ENCODE assay signal across 8 cellular contexts in genomic region chr5:76867827-76868693, GRCh38. TPM values are rescaled to one million over a fixed set of nuclear protein-coding genes. Genes with fewer than 3 reads are reported as not detected.
A peak's percentile ranks its signal among the peaks of the same experiment; 100 is the strongest.
DNase-seq lines count a peak whose midpoint lies in the region; ATAC-seq and TF ChIP-seq lines count a peak whose summit lies in the region.

No MANE protein-coding gene starts in this region.

- H2AFZ ChIP-seq in OCI-LY1 (ENCODE audit: low read length), result peak overlapping the region; percentile 95; the same call in 1 of the 2 replicates

- ATAC-seq in esophagus mucosa (peak; percentile 84), natural killer cell (peak; percentile 80 to 88 (median 82)), HG02623 (IDR thresholded peaks at IDR 0.05; ENCODE audit: unreplicated experiment) (no peak)

- no peaks in the 10 kb centered on the region for H3K36me3 ChIP-seq in OCI-LY1 (ENCODE audit: insufficient read depth, low read length)

- H3K27ac Mint-ChIP-seq in natural killer cell, result no peak overlapping the region

- H3F3A ChIP-seq in OCI-LY1 (ENCODE audit: insufficient read depth, low read length), result no peaks in the 10 kb centered on the region

- no peaks in the 10 kb centered on the region for H3K9me3 Mint-ChIP-seq in natural killer cell

- peak overlapping the region; percentile 51; the same call in 1 of the 2 replicates for H3K4me2 ChIP-seq in OCI-LY1 (ENCODE audit: low read length)

- H3K4me1 Mint-ChIP-seq in natural killer cell, result no peaks in the 10 kb centered on the region

- H3K79me2 ChIP-seq in OCI-LY1 (ENCODE audit: insufficient read depth, low read length), result no peaks in the 10 kb centered on the region

- intact Hi-C loops in natural killer cell (cut with micrococcal nuclease), result loop anchor here (1.0 to 10.0 kb wide), 2 partner anchors 210 to 1397 kb away; no protein-coding TSS in a partner anchor

- no peaks in the 10 kb centered on the region for H3K36me3 Mint-ChIP-seq in natural killer cell

- no peak overlapping the region for H3K4me3 ChIP-seq in GM12865 (ENCODE audit: low read depth, low read length)
- H3K4me3 ChIP-seq in OCI-LY1 (ENCODE audit: low read depth, low read length, poor library complexity, severe bottlenecking), result no peak overlapping the region

- H3K4me1 ChIP-seq in OCI-LY1 (ENCODE audit: insufficient read depth, low read length, severe bottlenecking), result peaks cover 22% of the 10 kb centered on the region

- no peaks in the 10 kb centered on the region for H3K27me3 Mint-ChIP-seq in natural killer cell (ENCODE audit: low read depth in 2 of 2)

- no peaks in the 10 kb centered on the region for H3K9me2 ChIP-seq in OCI-LY1 (ENCODE audit: low read depth, low read length)

- peak overlapping the region; percentile 35; the same call in 1 of the 2 replicates for H3K9ac ChIP-seq in OCI-LY1 (ENCODE audit: low read length)

- H3K9me3 ChIP-seq in OCI-LY1 (ENCODE audit: low read length), result no peaks in the 10 kb centered on the region

- H3K27me3 ChIP-seq in OCI-LY1 (ENCODE audit: insufficient read depth, low read length), result no peaks in the 10 kb centered on the region

- H4K20me1 ChIP-seq in OCI-LY1 (ENCODE audit: insufficient read depth, low read length), result no peaks in the 10 kb centered on the region

- TF ChIP-seq CTCF in GM12865 (IDR thresholded peaks at IDR 0.05; ENCODE audit: insufficient read depth, low read depth, low read length, missing control alignments) (peak; percentile 70), OCI-LY1 (IDR thresholded peaks at IDR 0.05; ENCODE audit: low read length) (peak; percentile 86), natural killer cell (IDR thresholded peaks at IDR 0.05) (peak; percentile 62)

- DNase-seq in GM12865 (ENCODE audit: low read depth) (peak; percentile 76), HuH-7.5 (ENCODE audit: low spot score) (peak; percentile 43), natural killer cell (no peak), substantia nigra (lab: John Stamatoyannopoulos, UW) (peak in 38 of 49 donors; percentile 2 to 66 (median 31))
- DNase-seq in activated CD8-positive, alpha-beta memory T cell treated with anti-CD3 and anti-CD28 coated beads, Interleukin-2, amount 50 U/mL, for 48 hours, result peak; percentile 65

- no peak overlapping the region for H3K4me3 Mint-ChIP-seq in natural killer cell

- H3K27ac ChIP-seq in OCI-LY1 (ENCODE audit: low read depth, low read length, poor library complexity, severe bottlenecking), result no peak overlapping the region
- no peak overlapping the region for H3K27ac ChIP-seq in substantia nigra (ENCODE audit: low read depth, low read length, poor library complexity, severe bottlenecking)

RNA-seq across cellular contexts. Expression of gene S100Z, which starts 18.2 kb away (rescaled TPM):
- total RNA-seq in esophagus mucosa, result 0.40 TPM
- total RNA-seq in natural killer cell, result 1 to 10 TPM in 1 of 3 donors, under 1 TPM in 2; 0.60 to 3.3 (median 0.91) TPM

RNA-seq across cellular contexts. Expression of gene F2RL1, which starts 49.2 kb away (rescaled TPM):
- total RNA-seq in esophagus mucosa, result 12.0 TPM
- total RNA-seq in natural killer cell, result under 1 TPM in 2 of 3 donors, not detected in 1; 0.29 to 0.35 TPM
